15 cellular contexts compared by ENCODE assay signal in the genomic region with DNA sequence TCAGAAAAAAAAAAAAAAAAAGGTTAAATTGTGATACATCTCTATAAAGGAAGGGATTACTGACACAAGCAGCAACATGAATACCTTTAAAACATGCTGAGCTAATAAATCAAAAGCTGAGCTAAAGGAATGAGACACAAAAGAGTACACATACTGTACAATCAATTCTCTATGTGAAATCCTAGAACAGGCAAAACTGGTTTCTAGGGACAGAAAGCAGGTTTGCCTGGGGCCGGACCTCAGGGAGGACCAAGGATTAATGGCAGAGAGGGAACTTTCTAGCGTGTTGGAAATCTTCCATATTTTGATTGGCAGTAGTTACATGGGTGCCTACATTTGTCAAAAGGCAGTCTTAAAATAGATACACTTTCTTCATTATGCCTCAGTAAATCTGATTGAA. TPM values are rescaled to one million over a fixed set of nuclear protein-coding genes. Genes with fewer than 3 reads are reported as not detected.
DNase-seq lines count a peak whose midpoint lies in the region; ATAC-seq, FAIRE-seq and TF ChIP-seq lines count a peak whose summit lies in the region.
"Had no signal": no experiment of that assay in that cellular context is flagged by ENCODE, and none has a peak within 500 bp of the region (broad histone marks: within the 10 kb centered on the region; RNA-seq: fewer than 3 reads in every experiment).

No MANE protein-coding gene starts in this region.

- no peak for FAIRE-seq in astrocyte (lab: Jason Lieb, UNC)

- H3K27me3 Mint-ChIP-seq in astrocyte (ENCODE audit: low read depth, unreplicated experiment) = no peaks in the 10 kb centered on the region
- H3K27me3 Mint-ChIP-seq: activated CD4-positive, alpha-beta memory T cell treated with anti-CD3 and anti-CD28 coated beads, Interleukin-2, amount 10 ng/mL, durations not matched to agents 7 days and 5 days; naive B cell had no signal

- no peak for TF ChIP-seq POLR2A in thyroid gland (IDR thresholded peaks at IDR 0.05)

- ATAC-seq in left lung (peak; percentile 59), GM21825 (IDR thresholded peaks at IDR 0.05; ENCODE audit: unreplicated experiment) (no peak), GM18498 (IDR thresholded peaks at IDR 0.05; ENCODE audit: unreplicated experiment) (no peak)

- no peaks in the 10 kb centered on the region for H3K79me2 ChIP-seq in astrocyte (ENCODE audit: insufficient read depth, low read length)

- TF ChIP-seq CTCF in astrocyte (IDR thresholded peaks at IDR 0.05; ENCODE audit: insufficient read depth, low read depth, low read length) (no peak), left lung (IDR thresholded peaks at IDR 0.05) (no peak), thyroid gland (IDR thresholded peaks at IDR 0.05) (no peak)

- DNase-seq in DMS79 treated with DMSO at 0.1 percent for 48 hours (lab: John Stamatoyannopoulos, UW) = peak; percentile 13
- DNase-seq in DMS79 (lab: John Stamatoyannopoulos, UW) = no peak
- no peak for DNase-seq in astrocyte (ENCODE audit: low read depth)
- DNase-seq in left lung = no peak
- DNase-seq in thyroid gland = peak; percentile 47 to 71
- no peak for DNase-seq in AG08395 (ENCODE audit: low spot score)
- DNase-seq: activated CD4-positive, alpha-beta memory T cell treated with anti-CD3 and anti-CD28 coated beads, Interleukin-2, amount 10 ng/mL, durations not matched to agents 7 days and 5 days; activated effector memory CD4-positive, alpha-beta T cell treated with anti-CD3 and anti-CD28 coated beads, Interleukin-2, amount 50 U/mL, for 16 hours; erythroblast; GM23248; naive B cell had no signal

- H3K27me3 ChIP-seq in astrocyte (ENCODE audit: insufficient read depth, low read length) (no peaks in the 10 kb centered on the region), left lung (no peaks in the 10 kb centered on the region), thyroid gland (no peaks in the 10 kb centered on the region)

- H2AFZ ChIP-seq in astrocyte (ENCODE audit: low read depth, low read length) = no peak overlapping the region
- H2AFZ ChIP-seq: GM23248 had no signal

- H3K9me3 Mint-ChIP-seq in astrocyte (ENCODE audit: unreplicated experiment) = no peaks in the 10 kb centered on the region
- H3K9me3 Mint-ChIP-seq: activated CD4-positive, alpha-beta memory T cell treated with anti-CD3 and anti-CD28 coated beads, Interleukin-2, amount 10 ng/mL, durations not matched to agents 7 days and 5 days; naive B cell; T-helper 2 cell treated with Interferon-gamma antibody and Interleukin-4, amounts not matched to agents 5 μg/mL and 100 μg/mL, for 36 hours had no signal

- no peaks in the 10 kb centered on the region for H3K36me3 ChIP-seq in astrocyte (ENCODE audit: insufficient read depth, low read length)
- peaks cover 0 to 16% of the 10 kb centered on the region in 2 donors for H3K36me3 ChIP-seq in left lung
- H3K36me3 ChIP-seq in thyroid gland = no peaks in the 10 kb centered on the region

- H3K27ac ChIP-seq in astrocyte (ENCODE audit: low read depth, low read length) = no peak overlapping the region
- no peak overlapping the region for H3K27ac ChIP-seq in left lung
- peak overlapping the region; percentile 92 to 97 (median 96) for H3K27ac ChIP-seq in thyroid gland
- H3K27ac ChIP-seq: GM23248 had no signal

- no peak overlapping the region for H3K4me2 ChIP-seq in astrocyte (ENCODE audit: low read length)

- peaks cover 8% of the 10 kb centered on the region for H3K36me3 Mint-ChIP-seq in astrocyte (ENCODE audit: low read depth, unreplicated experiment)

- H3K4me3 ChIP-seq in astrocyte (ENCODE audit: insufficient read depth, low read depth, low read length) (no peak overlapping the region), left lung (no peak overlapping the region), thyroid gland (replicated peaks in 1 of 3) (no peak overlapping the region)
- H3K4me3 ChIP-seq: GM23248 had no signal

- H3K4me3 Mint-ChIP-seq in astrocyte (ENCODE audit: unreplicated experiment) = no peak overlapping the region
- H3K4me3 Mint-ChIP-seq: activated CD4-positive, alpha-beta memory T cell treated with anti-CD3 and anti-CD28 coated beads, Interleukin-2, amount 10 ng/mL, durations not matched to agents 7 days and 5 days; naive B cell; T-helper 2 cell treated with Interferon-gamma antibody and Interleukin-4, amounts not matched to agents 5 μg/mL and 100 μg/mL, for 36 hours had no signal

- peaks cover 6% of the 10 kb centered on the region for H3K4me1 Mint-ChIP-seq in astrocyte (ENCODE audit: low read depth, unreplicated experiment)

- no peaks in the 10 kb centered on the region for H3K9me3 ChIP-seq in astrocyte (ENCODE audit: insufficient read depth, low read depth, low read length)
- H3K9me3 ChIP-seq in left lung = no peaks in the 10 kb centered on the region
- no peaks in the 10 kb centered on the region for H3K9me3 ChIP-seq in thyroid gland

- WGBS in thyroid gland, 2 donors = 28 to 43% methylated on average over 2 of the region's 2 CpGs

- intact Hi-C loops in left lung (cut with DNase I) = no loop called here
- intact Hi-C loops in thyroid gland (cut with DNase I) = no loop called here

- H3K27ac Mint-ChIP-seq in astrocyte (ENCODE audit: unreplicated experiment) = peak overlapping the region; percentile 64
- H3K27ac Mint-ChIP-seq: activated CD4-positive, alpha-beta memory T cell treated with anti-CD3 and anti-CD28 coated beads, Interleukin-2, amount 10 ng/mL, durations not matched to agents 7 days and 5 days; T-helper 2 cell treated with Interferon-gamma antibody and Interleukin-4, amounts not matched to agents 5 μg/mL and 100 μg/mL, for 36 hours had no signal

- H3K4me1 ChIP-seq in astrocyte (ENCODE audit: insufficient read depth, low read length) = no peaks in the 10 kb centered on the region
- H3K4me1 ChIP-seq in left lung = peaks cover 9% of the 10 kb centered on the region in 2 donors
- peaks cover 62 to 77% of the 10 kb centered on the region in 2 donors for H3K4me1 ChIP-seq in thyroid gland

- peaks cover 9% of the 10 kb centered on the region for H4K20me1 ChIP-seq in astrocyte (ENCODE audit: insufficient read depth, low read length)

- H3K9ac ChIP-seq in astrocyte (ENCODE audit: low read length) = no peak overlapping the region
- H3K9ac ChIP-seq: GM23248 had no signal

RNA-seq across cellular contexts. Expression of gene KLRG2, which starts 52.5 kb away (rescaled TPM):
- total RNA-seq in astrocyte = 0.22 and 0.43 TPM in 2 replicates
- total RNA-seq in left lung = 1 to 10 TPM in 1 of 2 donors, under 1 TPM in 1; 0.99 to 3.3 TPM
- total RNA-seq in thyroid gland = 10 to 100 TPM; 20.7 to 45.8 (median 23.0) TPM
- total RNA-seq: A172; activated CD4-positive, alpha-beta memory T cell treated with anti-CD3 and anti-CD28 coated beads, Interleukin-2, amount 10 ng/mL, durations not matched to agents 7 days and 5 days had no signal

Comparison
In these comparisons a context has a peak if more than half of its experiments do, and no peak if none do; other contexts are left out.
1. DNase-seq: peak in DMS79 treated with DMSO at 0.1 percent for 48 hours (single experiment) and thyroid gland (2 of 2); none in DMS79 (single experiment), astrocyte (single experiment), left lung (0 of 2) and AG08395 (single experiment).
2. H3K27ac ChIP-seq: peak in thyroid gland (3 of 3); none in astrocyte (single experiment) and left lung (0 of 2).
3. RNA of gene KLRG2, which starts 52.5 kb away (total RNA-seq): 20.7 to 45.8 TPM in thyroid gland; 0.99 to 3.3 TPM in left lung and 0.22 to 0.43 TPM in astrocyte; every median in the first group is over 4 times any median in the second.